Comparison of ENCODE assay signal across 9 cellular contexts in the genomic region with DNA sequence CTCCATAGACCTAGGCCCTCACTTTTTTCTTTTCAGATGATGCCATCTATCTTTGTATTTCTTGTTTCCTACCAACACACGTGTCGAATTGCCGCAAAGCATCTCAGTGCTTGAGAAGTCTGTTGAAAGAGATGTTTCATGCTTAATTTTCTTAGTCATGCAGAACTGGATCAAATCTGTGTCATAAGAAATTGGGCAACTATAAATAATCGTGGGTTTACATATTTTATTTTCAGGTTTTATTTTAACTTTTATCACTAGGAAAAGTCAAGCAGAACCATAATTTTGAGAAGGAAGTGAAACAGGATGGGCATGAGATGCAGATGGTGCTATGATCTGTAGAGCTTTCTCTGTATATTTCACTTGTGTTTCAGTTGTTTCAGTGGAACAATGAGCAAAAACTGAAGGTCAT.
DNase-seq lines count a peak whose midpoint lies in the region; ATAC-seq and TF ChIP-seq lines count a peak whose summit lies in the region.
"Had no signal": no experiment of that assay in that cellular context is flagged by ENCODE, and none has a peak within 500 bp of the region (broad histone marks: within the 10 kb centered on the region; RNA-seq: fewer than 3 reads in every experiment).

No MANE protein-coding gene starts in this region.

- DNase-seq in heart left ventricle (no peak), NCI-H226 (no peak), NCI-H1417 treated with DMSO at 0.1 percent for 48 hours (lab: John Stamatoyannopoulos, UW) (no peak), NCI-H1092 (lab: John Stamatoyannopoulos, UW) (no peak)
- DNase-seq: foreskin melanocyte had no signal

- H3K9me3 ChIP-seq in heart left ventricle: no peaks in the 10 kb centered on the region

- no peak for TF ChIP-seq CTCF in heart left ventricle (IDR thresholded peaks at IDR 0.05)

- ATAC-seq in GM18502 (IDR thresholded peaks at IDR 0.05; ENCODE audit: poor library complexity, unreplicated experiment) (peak; percentile 62), GM19463 (IDR thresholded peaks at IDR 0.05; ENCODE audit: unreplicated experiment) (peak; percentile 46), HG02938 (IDR thresholded peaks at IDR 0.05; ENCODE audit: unreplicated experiment) (peak; percentile 58), HG03575 (IDR thresholded peaks at IDR 0.05; ENCODE audit: extremely low read depth, insufficient number of reproducible peaks, low FRiP score, unreplicated experiment) (peak; percentile 38), heart left ventricle (no peak)

- H3K27me3 ChIP-seq in heart left ventricle: peaks cover 0 to 10% (median 0%) of the 10 kb centered on the region in 9 donors

- no peak for TF ChIP-seq POLR2A in heart left ventricle (IDR thresholded peaks at IDR 0.05)

- H3K36me3 ChIP-seq in heart left ventricle: no peaks in the 10 kb centered on the region

- no peaks in the 10 kb centered on the region for H3K4me1 ChIP-seq in heart left ventricle

- no peak overlapping the region for H3K27ac ChIP-seq in heart left ventricle

- intact Hi-C loops in heart left ventricle (cut with DNase I): loop anchor here in 3 of 10 donors (5.0 kb wide), 1 partner anchor 129 kb away; no protein-coding TSS in a partner anchor

- H3K4me3 ChIP-seq in heart left ventricle: no peak overlapping the region

- 82 to 87% (median 84%) methylated on average over 4 of the region's 4 CpGs for WGBS in heart left ventricle, 4 donors

Comparison
In these comparisons a context has a peak if more than half of its experiments do, and no peak if none do; other contexts are left out.
1. ATAC-seq: peak in GM18502 (single experiment), GM19463 (single experiment), HG02938 (single experiment) and HG03575 (single experiment); none in heart left ventricle (0 of 4).